ENCODE assay signal across 34 cellular contexts in genomic region chr1:73382971-73383370, GRCh38.
"Had no signal": no experiment of that assay in that cellular context is flagged by ENCODE, and none has a peak within 500 bp of the region (broad histone marks: within the 10 kb centered on the region; RNA-seq: fewer than 3 reads in every experiment).

No MANE protein-coding gene starts in this region.

- H3K4me3 ChIP-seq: MG63 had no signal

- H3K27me3 ChIP-seq: MG63 had no signal

- H3K9me3 ChIP-seq: MG63 had no signal

- H3K36me3 ChIP-seq: MG63 had no signal

- DNase-seq: Karpas-422, Kasumi-1, MG63, MM.1S, MV-4-11, NCI-H1048, NCI-H1092, NCI-H1092 treated with DMSO at 0.1 percent for 48 hours, NCI-H1105, NCI-H1105 treated with DMSO at 0.1 percent for 48 hours, NCI-H1417, NCI-H1417 treated with DMSO at 0.1 percent for 48 hours, NCI-H1436, NCI-H1436 treated with DMSO at 0.1 percent for 48 hours, NCI-H146, NCI-H1694, NCI-H1694 treated with DMSO at 0.1 percent for 48 hours, NCI-H187, NCI-H187 treated with DMSO at 0.1 percent for 48 hours, NCI-H1930, NCI-H2029, NCI-H2029 treated with DMSO at 0.1 percent for 48 hours, NCI-H2081, NCI-H2081 treated with DMSO at 0.1 percent for 48 hours, NCI-H2107, NCI-H2171, NCI-H2171 treated with DMSO at 0.1 percent for 48 hours, NCI-H2227 treated with DMSO at 0.1 percent for 48 hours, NCI-H226, NCI-H345, NCI-H446, NCI-H446 treated with DMSO at 0.1 percent for 48 hours, NCI-H510A, NCI-H510A treated with DMSO at 0.1 percent for 48 hours had no signal
